In the genomic region with DNA sequence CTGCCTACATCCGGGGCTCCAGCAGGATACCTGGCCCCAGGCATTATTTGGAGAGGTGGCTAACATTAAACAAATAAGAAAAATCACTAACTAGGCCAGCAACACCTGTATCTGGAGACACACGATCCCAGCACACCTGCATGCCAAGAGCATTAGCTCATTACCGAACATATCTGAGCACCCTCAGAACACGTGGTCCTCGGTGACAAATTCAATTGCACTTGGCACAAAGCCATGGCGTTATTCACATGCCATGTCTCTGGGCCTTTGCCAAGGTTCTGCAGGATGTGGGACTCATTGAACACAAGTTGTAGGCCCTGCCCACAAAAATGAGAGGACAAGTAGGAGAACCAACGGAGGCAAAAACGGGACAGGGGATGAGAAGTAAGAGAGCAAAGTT, we compare ENCODE assay signal across 13 cellular contexts.
DNase-seq lines count a peak whose midpoint lies in the region; ATAC-seq and TF ChIP-seq lines count a peak whose summit lies in the region.
"Had no signal": no experiment of that assay in that cellular context is flagged by ENCODE, and none has a peak within 500 bp of the region (broad histone marks: within the 10 kb centered on the region; RNA-seq: fewer than 3 reads in every experiment).

No MANE protein-coding gene starts in this region.

- H3K4me3 ChIP-seq in PC-9 (no peak overlapping the region), ovary (no peak overlapping the region)
- H3K4me3 ChIP-seq: BLaER1 treated with 17β-estradiol and CSF1 and Interleukin-3, amounts not matched to agents 10 nM and 100 nM had no signal

- no TSS peak for BruUV-seq in PC-9 (replicated peaks; lab: Mats Ljungman, UMichigan)

- H3K79me2 ChIP-seq in PC-9 (ENCODE audit: low read depth): no peaks in the 10 kb centered on the region

- H3K9me3 ChIP-seq in PC-9 (ENCODE audit: insufficient read depth, low read depth) (no peaks in the 10 kb centered on the region), ovary (no peaks in the 10 kb centered on the region)

- H3K36me3 Mint-ChIP-seq in activated T-cell treated with anti-CD3 and anti-CD28 coated beads, Interleukin-2, amount 50 U/mL, for 72 hours (ENCODE audit: insufficient read depth in 2 of 2): no peaks in the 10 kb centered on the region
- H3K36me3 Mint-ChIP-seq: IgD-negative memory B cell had no signal

- no peak overlapping the region for H2AFZ ChIP-seq in PC-9

- H3K27me3 ChIP-seq in PC-9 (ENCODE audit: insufficient read depth, low read depth) (no peaks in the 10 kb centered on the region), ovary (no peaks in the 10 kb centered on the region)
- H3K27me3 ChIP-seq: BLaER1 treated with 17β-estradiol and CSF1 and Interleukin-3, amounts not matched to agents 10 nM and 100 nM had no signal

- TF ChIP-seq CTCF in PC-9 (conservative IDR thresholded peaks at IDR 0.05) (no peak), ovary (IDR thresholded peaks at IDR 0.05) (no peak)

- H3K27ac ChIP-seq in PC-9: no peak overlapping the region
- no peak overlapping the region for H3K27ac ChIP-seq in ovary
- H3K27ac ChIP-seq: BLaER1 treated with 17β-estradiol and CSF1 and Interleukin-3, amounts not matched to agents 10 nM and 100 nM had no signal

- no peak overlapping the region for H3K27ac Mint-ChIP-seq in activated T-cell treated with anti-CD3 and anti-CD28 coated beads, Interleukin-2, amount 50 U/mL, for 72 hours
- H3K27ac Mint-ChIP-seq: IgD-negative memory B cell had no signal

- DNase-seq in Caki2 (ENCODE audit: low read depth): peak; percentile 81
- DNase-seq in NCI-H1105 (lab: John Stamatoyannopoulos, UW): peak; percentile 99
- peak; percentile 50 to 75 for DNase-seq in PC-9
- peak; percentile 54 for DNase-seq in kidney glomerular epithelial cell (lab: John Stamatoyannopoulos, UW)
- no peak for DNase-seq in activated T-cell treated with anti-CD3 and anti-CD28 coated beads, Interleukin-2, amount 50 U/mL, for 72 hours
- DNase-seq in ovary: no peak
- DNase-seq: activated T-cell treated with anti-CD3 and anti-CD28 coated beads, Interleukin-2, amount 50 U/mL, for 1 hour; cerebellar nuclear complex; hippocampal formation had no signal

- no peak for TF ChIP-seq EP300 in ovary (IDR thresholded peaks at IDR 0.05)

- CTCF ChIA-PET in PC-9 (lab: Charles Lee): no interaction called here

- H3K9me3 Mint-ChIP-seq in activated T-cell treated with anti-CD3 and anti-CD28 coated beads, Interleukin-2, amount 50 U/mL, for 72 hours: peaks cover 5 to 11% of the 10 kb centered on the region in 2 donors

- no peaks in the 10 kb centered on the region for H4K20me1 ChIP-seq in PC-9 (ENCODE audit: insufficient read depth)
- H4K20me1 ChIP-seq: BLaER1 treated with 17β-estradiol and CSF1 and Interleukin-3, amounts not matched to agents 10 nM and 100 nM had no signal

- H3K4me1 ChIP-seq in PC-9 (replicated peaks; ENCODE audit: insufficient read depth) (no peaks in the 10 kb centered on the region), ovary (ENCODE audit: insufficient read depth) (no peaks in the 10 kb centered on the region)
- H3K4me1 ChIP-seq: BLaER1 treated with 17β-estradiol and CSF1 and Interleukin-3, amounts not matched to agents 10 nM and 100 nM had no signal

- H3K4me2 ChIP-seq in PC-9: no peak overlapping the region
- H3K4me2 ChIP-seq: BLaER1 treated with 17β-estradiol and CSF1 and Interleukin-3, amounts not matched to agents 10 nM and 100 nM had no signal

- 48 to 63% (median 50%) methylated on average over 8 of the region's 8 CpGs for WGBS in ovary, 3 donors

- intact Hi-C loops in PC-9 (cut with micrococcal nuclease; ENCODE audit: unreplicated experiment) (no loop called here), ovary (cut with DNase I) (no loop called here)

- TF ChIP-seq POLR2A in ovary (IDR thresholded peaks at IDR 0.05): no peak

- POLR2A ChIA-PET in PC-9 (lab: Charles Lee; ENCODE audit: unreplicated experiment): no interaction called here

- no peaks in the 10 kb centered on the region for H3K27me3 Mint-ChIP-seq in activated T-cell treated with anti-CD3 and anti-CD28 coated beads, Interleukin-2, amount 50 U/mL, for 72 hours (ENCODE audit: low read depth)
- H3K27me3 Mint-ChIP-seq: IgD-negative memory B cell had no signal

- H3F3A ChIP-seq in PC-9 (ENCODE audit: insufficient read depth, low read depth): peaks cover 3% of the 10 kb centered on the region; the same call in 1 of the 2 replicates

- H3K4me1 Mint-ChIP-seq in activated T-cell treated with anti-CD3 and anti-CD28 coated beads, Interleukin-2, amount 50 U/mL, for 72 hours (ENCODE audit: low read depth): no peaks in the 10 kb centered on the region
- H3K4me1 Mint-ChIP-seq: IgD-negative memory B cell had no signal

- no peak for ATAC-seq in activated T-cell treated with anti-CD3 and anti-CD28 coated beads, Interleukin-2, amount 50 U/mL, for 72 hours (replicated peaks in 1 of 2)
- ATAC-seq in GM21786 (IDR thresholded peaks at IDR 0.05; ENCODE audit: unreplicated experiment): no peak
- ATAC-seq in GM21717 (IDR thresholded peaks at IDR 0.05; ENCODE audit: unreplicated experiment): no peak

- no peaks in the 10 kb centered on the region for H3K9me2 ChIP-seq in PC-9 (ENCODE audit: insufficient read depth)

- H3K36me3 ChIP-seq in PC-9 (ENCODE audit: low read depth): no peaks in the 10 kb centered on the region
- H3K36me3 ChIP-seq in ovary: no peaks in the 10 kb centered on the region
- H3K36me3 ChIP-seq: BLaER1 treated with 17β-estradiol and CSF1 and Interleukin-3, amounts not matched to agents 10 nM and 100 nM had no signal

- no peak overlapping the region for H3K4me3 Mint-ChIP-seq in activated T-cell treated with anti-CD3 and anti-CD28 coated beads, Interleukin-2, amount 50 U/mL, for 72 hours
- H3K4me3 Mint-ChIP-seq: IgD-negative memory B cell had no signal

- in situ Hi-C loops in Caki2 (cut with HindIII; ENCODE audit: low pct_unique_long_range_greater_than_20kb, low sequenced_read_pairs): no loop called here

Comparison
In these comparisons a context has a peak if more than half of its experiments do, and no peak if none do; other contexts are left out.
1. DNase-seq: peak in Caki2 (single experiment), NCI-H1105 (single experiment), PC-9 (2 of 2) and kidney glomerular epithelial cell (single experiment); none in activated T-cell treated with anti-CD3 and anti-CD28 coated beads, Interleukin-2, amount 50 U/mL, for 72 hours (0 of 2) and ovary (0 of 5).